In genomic region chr12:121799842-121800693, GRCh38 we compare ENCODE assay signal across 8 cellular contexts. TPM values are rescaled to one million over a fixed set of nuclear protein-coding genes. Genes with fewer than 3 reads are reported as not detected.
DNase-seq lines count a peak whose midpoint lies in the region; ATAC-seq, FAIRE-seq and TF ChIP-seq lines count a peak whose summit lies in the region.

No MANE protein-coding gene starts in this region.

- ATAC-seq in HG02759 (IDR thresholded peaks at IDR 0.05; ENCODE audit: unreplicated experiment) = peak; percentile 34

- no peaks in the 10 kb centered on the region for H4K20me1 ChIP-seq in endothelial cell of umbilical vein (replicated peaks; ENCODE audit: control insufficient read depth, extremely low read depth, insufficient read depth, low read length)

- no peak overlapping the region for H2AFZ ChIP-seq in endothelial cell of umbilical vein (ENCODE audit: low read depth, low read length)

- H3K9me3 ChIP-seq in endothelial cell of umbilical vein (replicated peaks; ENCODE audit: control insufficient read depth, insufficient read depth, low read length) = no peaks in the 10 kb centered on the region

- FAIRE-seq in endothelial cell of umbilical vein (lab: Jason Lieb, UNC) = peak; percentile 89

- POLR2A ChIA-PET in endothelial cell of umbilical vein (lab: Charles Lee) = interaction anchor here (3.3 kb wide), 1 partner anchor 11 kb away, joined by 20 read pairs; no protein-coding TSS in a partner anchor

- TF ChIP-seq POLR2A in endothelial cell of umbilical vein (IDR thresholded peaks at IDR 0.05; ENCODE audit: low read depth, low read length) = peak; percentile 67

- dilution Hi-C loops in endothelial cell of umbilical vein (cut with MboI; ENCODE audit: extremely low pct_ligation_motif_present, low sequenced_read_pairs) = no loop called here

- CTCF ChIA-PET in endothelial cell of umbilical vein (lab: Charles Lee) = interaction anchor here (12.7 kb wide), 1 partner anchor 8 kb away, joined by 774 read pairs; the partner anchor contains the start of gene SETD1B

- TF ChIP-seq CTCF in endothelial cell of umbilical vein (IDR thresholded peaks at IDR 0.05; ENCODE audit: extremely low read depth in 1 of 2, insufficient read depth in 1 of 2, low read depth in 1 of 2, low read length in 2 of 2) = no peak

- intact Hi-C loops in endothelial cell of umbilical vein (cut with micrococcal nuclease) = loop anchor here (5.0 kb wide), 1 partner anchor 173 kb away; the partner anchor contains the start of gene ORAI1

- H3K27me3 ChIP-seq in endothelial cell of umbilical vein (ENCODE audit: control insufficient read depth in 2 of 2, insufficient read depth in 2 of 2, low read length in 2 of 2) = no peaks in the 10 kb centered on the region

- BruUV-seq in endothelial cell of umbilical vein (replicated peaks; lab: Mats Ljungman, UMichigan) = no TSS peak

- H3K9ac ChIP-seq in endothelial cell of umbilical vein (replicated peaks; ENCODE audit: extremely low read depth, insufficient read depth, low read length) = peak overlapping the region; percentile 98

- H3K9me1 ChIP-seq in endothelial cell of umbilical vein (replicated peaks; ENCODE audit: control insufficient read depth, extremely low read depth, insufficient read depth, low read length) = no peaks in the 10 kb centered on the region

- H3K4me3 ChIP-seq in endothelial cell of umbilical vein (replicated peaks in 1 of 3; ENCODE audit: insufficient read depth in 1 of 3, low read depth in 1 of 3, low read length in 3 of 3) = peak overlapping the region; percentile 15 to 79 (median 59)

- peak; percentile 93 for DNase-seq in Daoy (ENCODE audit: low read depth)
- peak; percentile 88 for DNase-seq in NCI-H82 (lab: John Stamatoyannopoulos, UW)
- peak; percentile 91 for DNase-seq in activated CD8-positive, alpha-beta memory T cell treated with anti-CD3 and anti-CD28 coated beads, Interleukin-2, amount 50 U/mL, for 48 hours
- peak; percentile 65 for DNase-seq in endothelial cell of umbilical vein (ENCODE audit: low read depth, low spot score)
- DNase-seq in mesenteric fat pad (ENCODE audit: low spot score) = peak; percentile 97
- peak; percentile 79 for DNase-seq in stimulated activated CD8-positive, alpha-beta memory T cell treated with anti-CD3 and anti-CD28 coated beads, Interleukin-4, amount 100 ng/mL, for 24 hours (ENCODE audit: low read depth)
- no peak for DNase-seq in middle frontal gyrus (ENCODE audit: extremely low spot score, low spot score)

- peaks cover 31% of the 10 kb centered on the region for H3K4me1 ChIP-seq in endothelial cell of umbilical vein (ENCODE audit: control insufficient read depth, extremely low read depth, insufficient read depth, low read length)

- H3K79me2 ChIP-seq in endothelial cell of umbilical vein (ENCODE audit: control insufficient read depth, insufficient read depth, low read length) = peaks cover 49% of the 10 kb centered on the region

- peak overlapping the region; percentile 56 for H3K4me2 ChIP-seq in endothelial cell of umbilical vein (ENCODE audit: insufficient read depth, low read length)

- peaks cover 2 to 16% of the 10 kb centered on the region in 2 experiments for H3K36me3 ChIP-seq in endothelial cell of umbilical vein (ENCODE audit: control insufficient read depth in 2 of 2, extremely low read depth in 1 of 2, insufficient read depth in 2 of 2, low read length in 2 of 2)

- peak overlapping the region; percentile 93 for H3K27ac ChIP-seq in endothelial cell of umbilical vein (ENCODE audit: insufficient read depth, low read depth, low read length)

TF ChIP-seq in endothelial cell of umbilical vein, 7 proteins besides CTCF, POLR2A, EP300 and RAD21:
- TF ChIP-seq POLR2AphosphoS5 (IDR thresholded peaks at IDR 0.05; ENCODE audit: insufficient read depth, low read depth, low read length) = peak; percentile 85
- TF ChIP-seq FOS (IDR thresholded peaks at IDR 0.05; ENCODE audit: borderline replicate concordance, insufficient read depth, low read length) = peak; percentile 79
- TF ChIP-seq GATA2 (IDR thresholded peaks at IDR 0.05; ENCODE audit: insufficient read depth, insufficient read length, low read depth, low read length) = no peak
- no peak for TF ChIP-seq EZH2 (IDR thresholded peaks at IDR 0.05; ENCODE audit: borderline replicate concordance, low read depth, low read length, severe bottlenecking)
- TF ChIP-seq MAX (IDR thresholded peaks at IDR 0.05; ENCODE audit: insufficient read depth, insufficient read length) = no peak
- no peak for TF ChIP-seq JUN (IDR thresholded peaks at IDR 0.05; ENCODE audit: borderline replicate concordance, insufficient read depth, insufficient read length, low read depth)
- no peak for TF ChIP-seq MYC (IDR thresholded peaks at IDR 0.05; ENCODE audit: low read depth, low read length)

RNA-seq across cellular contexts. Expression of gene SETD1B, which starts 3.7 kb away (rescaled TPM):
- total RNA-seq in Daoy (2014; rRNA removed; shearing (Covaris generic)) = 2.3 and 2.6 TPM in 2 replicates
- total RNA-seq in endothelial cell of umbilical vein (27.0 and 28.1 TPM in 2 replicates), mesenteric fat pad (20.7 TPM)
- 2.3 and 2.6 TPM in 2 replicates for polyA plus RNA-seq in endothelial cell of umbilical vein
- 3.2 TPM in 2 replicates for polyA plus RNA-seq in endothelial cell of umbilical vein (2011; cell fraction: cytosol; rRNA removed)
- 6.7 and 7.0 TPM in 2 replicates for polyA plus RNA-seq in endothelial cell of umbilical vein (2011; cell fraction: nucleus; rRNA removed)
- polyA plus RNA-seq in endothelial cell of umbilical vein (2012) = 8.4 and 9.7 TPM in 2 replicates
- polyA minus RNA-seq in endothelial cell of umbilical vein = 3.3 and 4.1 TPM in 2 replicates
- polyA minus RNA-seq in endothelial cell of umbilical vein (2011; cell fraction: cytosol; rRNA and poly(A)+ RNA removed) = 8.3 TPM
- 3.2 and 7.0 TPM in 2 replicates for polyA minus RNA-seq in endothelial cell of umbilical vein (2011; cell fraction: nucleus; rRNA and poly(A)+ RNA removed)

RNA-seq across cellular contexts. Expression of gene RHOF, which starts 6.6 kb away (rescaled TPM):
- 16.1 and 19.1 TPM in 2 replicates for total RNA-seq in Daoy (2014; rRNA removed; shearing (Covaris generic))
- 22.2 and 22.3 TPM in 2 replicates for total RNA-seq in endothelial cell of umbilical vein
- polyA plus RNA-seq in endothelial cell of umbilical vein = 9.3 and 12.0 TPM in 2 replicates
- 4.9 and 5.7 TPM in 2 replicates for polyA plus RNA-seq in endothelial cell of umbilical vein (2011; cell fraction: cytosol; rRNA removed)
- 35.7 and 45.9 TPM in 2 replicates for polyA plus RNA-seq in endothelial cell of umbilical vein (2011; cell fraction: nucleus; rRNA removed)
- polyA plus RNA-seq in endothelial cell of umbilical vein (2012) = 7.8 and 15.5 TPM in 2 replicates
- 9.0 and 9.7 TPM in 2 replicates for polyA minus RNA-seq in endothelial cell of umbilical vein
- polyA minus RNA-seq in endothelial cell of umbilical vein (2011; cell fraction: cytosol; rRNA and poly(A)+ RNA removed) = 146 TPM
- 36.3 and 41.7 TPM in 2 replicates for polyA minus RNA-seq in endothelial cell of umbilical vein (2011; cell fraction: nucleus; rRNA and poly(A)+ RNA removed)
- total RNA-seq in mesenteric fat pad = 6.1 TPM

RNA-seq across cellular contexts. Expression of gene HPD, which starts 58.6 kb away (rescaled TPM):
- not detected in 2 replicates for total RNA-seq in Daoy (2014; rRNA removed; shearing (Covaris generic))
- total RNA-seq in endothelial cell of umbilical vein = not detected in 2 replicates
- polyA plus RNA-seq in endothelial cell of umbilical vein = not detected in 2 replicates
- not detected in 2 replicates for polyA plus RNA-seq in endothelial cell of umbilical vein (2011; cell fraction: cytosol; rRNA removed)
- not detected in 2 replicates for polyA plus RNA-seq in endothelial cell of umbilical vein (2011; cell fraction: nucleus; rRNA removed)
- not detected in 2 replicates for polyA plus RNA-seq in endothelial cell of umbilical vein (2012)
- not detected in 2 replicates for polyA minus RNA-seq in endothelial cell of umbilical vein
- polyA minus RNA-seq in endothelial cell of umbilical vein (2011; cell fraction: cytosol; rRNA and poly(A)+ RNA removed) = 3.2 TPM
- polyA minus RNA-seq in endothelial cell of umbilical vein (2011; cell fraction: nucleus; rRNA and poly(A)+ RNA removed) = not detected in 2 replicates
- total RNA-seq in mesenteric fat pad = 2.2 TPM
